ENCODE assay signal across 1 cellular context in genomic region chr10:125017547-125018298, GRCh38.
TF ChIP-seq lines count a peak whose summit lies in the region.

No MANE protein-coding gene starts in this region.

TF ChIP-seq in WTC11, 78 proteins besides CTCF, POLR2A, EP300 and RAD21 (continued from another document):
- TF ChIP-seq PRDM15 (CRISPR knock-in tag; IDR thresholded peaks at IDR 0.05) (no peak), NFYB (CRISPR knock-in tag; conservative IDR thresholded peaks at IDR 0.05; ENCODE audit: low read depth) (no peak)
